ENCODE assay signal across 2 cellular contexts in genomic region chr6:51077967-51078518, GRCh38.
TF ChIP-seq lines count a peak whose summit lies in the region.

No MANE protein-coding gene starts in this region.

TF ChIP-seq in GM23338, 12 proteins besides CTCF, POLR2A, EP300 and RAD21:
- TF ChIP-seq NANOG (IDR thresholded peaks at IDR 0.05; ENCODE audit: borderline replicate concordance), result no peak
- TF ChIP-seq EZH2phosphoT487 (IDR thresholded peaks at IDR 0.05; ENCODE audit: unreplicated experiment), result no peak
- TF ChIP-seq CREB1 (CRISPR knock-in tag; IDR thresholded peaks at IDR 0.05; ENCODE audit: low read depth), result no peak
- no peak for TF ChIP-seq ZNF114 (CRISPR knock-in tag; IDR thresholded peaks at IDR 0.05)
- no peak for TF ChIP-seq EZH2 (IDR thresholded peaks at IDR 0.05; ENCODE audit: low read depth, unreplicated experiment)
- no peak for TF ChIP-seq STAT1 (IDR thresholded peaks at IDR 0.05; ENCODE audit: unreplicated experiment)
- no peak for TF ChIP-seq POLR2AphosphoS5 (IDR thresholded peaks at IDR 0.05; ENCODE audit: low read depth)
- TF ChIP-seq ETS1 (IDR thresholded peaks at IDR 0.05), result no peak
- TF ChIP-seq ZNF331 (CRISPR knock-in tag; IDR thresholded peaks at IDR 0.05; ENCODE audit: low read depth), result no peak
- TF ChIP-seq, protein P1, sequence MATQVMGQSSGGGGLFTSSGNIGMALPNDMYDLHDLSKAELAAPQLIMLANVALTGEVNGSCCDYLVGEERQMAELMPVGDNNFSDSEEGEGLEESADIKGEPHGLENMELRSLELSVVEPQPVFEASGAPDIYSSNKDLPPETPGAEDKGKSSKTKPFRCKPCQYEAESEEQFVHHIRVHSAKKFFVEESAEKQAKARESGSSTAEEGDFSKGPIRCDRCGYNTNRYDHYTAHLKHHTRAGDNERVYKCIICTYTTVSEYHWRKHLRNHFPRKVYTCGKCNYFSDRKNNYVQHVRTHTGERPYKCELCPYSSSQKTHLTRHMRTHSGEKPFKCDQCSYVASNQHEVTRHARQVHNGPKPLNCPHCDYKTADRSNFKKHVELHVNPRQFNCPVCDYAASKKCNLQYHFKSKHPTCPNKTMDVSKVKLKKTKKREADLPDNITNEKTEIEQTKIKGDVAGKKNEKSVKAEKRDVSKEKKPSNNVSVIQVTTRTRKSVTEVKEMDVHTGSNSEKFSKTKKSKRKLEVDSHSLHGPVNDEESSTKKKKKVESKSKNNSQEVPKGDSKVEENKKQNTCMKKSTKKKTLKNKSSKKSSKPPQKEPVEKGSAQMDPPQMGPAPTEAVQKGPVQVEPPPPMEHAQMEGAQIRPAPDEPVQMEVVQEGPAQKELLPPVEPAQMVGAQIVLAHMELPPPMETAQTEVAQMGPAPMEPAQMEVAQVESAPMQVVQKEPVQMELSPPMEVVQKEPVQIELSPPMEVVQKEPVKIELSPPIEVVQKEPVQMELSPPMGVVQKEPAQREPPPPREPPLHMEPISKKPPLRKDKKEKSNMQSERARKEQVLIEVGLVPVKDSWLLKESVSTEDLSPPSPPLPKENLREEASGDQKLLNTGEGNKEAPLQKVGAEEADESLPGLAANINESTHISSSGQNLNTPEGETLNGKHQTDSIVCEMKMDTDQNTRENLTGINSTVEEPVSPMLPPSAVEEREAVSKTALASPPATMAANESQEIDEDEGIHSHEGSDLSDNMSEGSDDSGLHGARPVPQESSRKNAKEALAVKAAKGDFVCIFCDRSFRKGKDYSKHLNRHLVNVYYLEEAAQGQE (IDR thresholded peaks at IDR 0.05; ENCODE audit: unreplicated experiment), result no peak
- no peak for TF ChIP-seq JUNB (IDR thresholded peaks at IDR 0.05; ENCODE audit: unreplicated experiment)
- TF ChIP-seq, protein P2, sequence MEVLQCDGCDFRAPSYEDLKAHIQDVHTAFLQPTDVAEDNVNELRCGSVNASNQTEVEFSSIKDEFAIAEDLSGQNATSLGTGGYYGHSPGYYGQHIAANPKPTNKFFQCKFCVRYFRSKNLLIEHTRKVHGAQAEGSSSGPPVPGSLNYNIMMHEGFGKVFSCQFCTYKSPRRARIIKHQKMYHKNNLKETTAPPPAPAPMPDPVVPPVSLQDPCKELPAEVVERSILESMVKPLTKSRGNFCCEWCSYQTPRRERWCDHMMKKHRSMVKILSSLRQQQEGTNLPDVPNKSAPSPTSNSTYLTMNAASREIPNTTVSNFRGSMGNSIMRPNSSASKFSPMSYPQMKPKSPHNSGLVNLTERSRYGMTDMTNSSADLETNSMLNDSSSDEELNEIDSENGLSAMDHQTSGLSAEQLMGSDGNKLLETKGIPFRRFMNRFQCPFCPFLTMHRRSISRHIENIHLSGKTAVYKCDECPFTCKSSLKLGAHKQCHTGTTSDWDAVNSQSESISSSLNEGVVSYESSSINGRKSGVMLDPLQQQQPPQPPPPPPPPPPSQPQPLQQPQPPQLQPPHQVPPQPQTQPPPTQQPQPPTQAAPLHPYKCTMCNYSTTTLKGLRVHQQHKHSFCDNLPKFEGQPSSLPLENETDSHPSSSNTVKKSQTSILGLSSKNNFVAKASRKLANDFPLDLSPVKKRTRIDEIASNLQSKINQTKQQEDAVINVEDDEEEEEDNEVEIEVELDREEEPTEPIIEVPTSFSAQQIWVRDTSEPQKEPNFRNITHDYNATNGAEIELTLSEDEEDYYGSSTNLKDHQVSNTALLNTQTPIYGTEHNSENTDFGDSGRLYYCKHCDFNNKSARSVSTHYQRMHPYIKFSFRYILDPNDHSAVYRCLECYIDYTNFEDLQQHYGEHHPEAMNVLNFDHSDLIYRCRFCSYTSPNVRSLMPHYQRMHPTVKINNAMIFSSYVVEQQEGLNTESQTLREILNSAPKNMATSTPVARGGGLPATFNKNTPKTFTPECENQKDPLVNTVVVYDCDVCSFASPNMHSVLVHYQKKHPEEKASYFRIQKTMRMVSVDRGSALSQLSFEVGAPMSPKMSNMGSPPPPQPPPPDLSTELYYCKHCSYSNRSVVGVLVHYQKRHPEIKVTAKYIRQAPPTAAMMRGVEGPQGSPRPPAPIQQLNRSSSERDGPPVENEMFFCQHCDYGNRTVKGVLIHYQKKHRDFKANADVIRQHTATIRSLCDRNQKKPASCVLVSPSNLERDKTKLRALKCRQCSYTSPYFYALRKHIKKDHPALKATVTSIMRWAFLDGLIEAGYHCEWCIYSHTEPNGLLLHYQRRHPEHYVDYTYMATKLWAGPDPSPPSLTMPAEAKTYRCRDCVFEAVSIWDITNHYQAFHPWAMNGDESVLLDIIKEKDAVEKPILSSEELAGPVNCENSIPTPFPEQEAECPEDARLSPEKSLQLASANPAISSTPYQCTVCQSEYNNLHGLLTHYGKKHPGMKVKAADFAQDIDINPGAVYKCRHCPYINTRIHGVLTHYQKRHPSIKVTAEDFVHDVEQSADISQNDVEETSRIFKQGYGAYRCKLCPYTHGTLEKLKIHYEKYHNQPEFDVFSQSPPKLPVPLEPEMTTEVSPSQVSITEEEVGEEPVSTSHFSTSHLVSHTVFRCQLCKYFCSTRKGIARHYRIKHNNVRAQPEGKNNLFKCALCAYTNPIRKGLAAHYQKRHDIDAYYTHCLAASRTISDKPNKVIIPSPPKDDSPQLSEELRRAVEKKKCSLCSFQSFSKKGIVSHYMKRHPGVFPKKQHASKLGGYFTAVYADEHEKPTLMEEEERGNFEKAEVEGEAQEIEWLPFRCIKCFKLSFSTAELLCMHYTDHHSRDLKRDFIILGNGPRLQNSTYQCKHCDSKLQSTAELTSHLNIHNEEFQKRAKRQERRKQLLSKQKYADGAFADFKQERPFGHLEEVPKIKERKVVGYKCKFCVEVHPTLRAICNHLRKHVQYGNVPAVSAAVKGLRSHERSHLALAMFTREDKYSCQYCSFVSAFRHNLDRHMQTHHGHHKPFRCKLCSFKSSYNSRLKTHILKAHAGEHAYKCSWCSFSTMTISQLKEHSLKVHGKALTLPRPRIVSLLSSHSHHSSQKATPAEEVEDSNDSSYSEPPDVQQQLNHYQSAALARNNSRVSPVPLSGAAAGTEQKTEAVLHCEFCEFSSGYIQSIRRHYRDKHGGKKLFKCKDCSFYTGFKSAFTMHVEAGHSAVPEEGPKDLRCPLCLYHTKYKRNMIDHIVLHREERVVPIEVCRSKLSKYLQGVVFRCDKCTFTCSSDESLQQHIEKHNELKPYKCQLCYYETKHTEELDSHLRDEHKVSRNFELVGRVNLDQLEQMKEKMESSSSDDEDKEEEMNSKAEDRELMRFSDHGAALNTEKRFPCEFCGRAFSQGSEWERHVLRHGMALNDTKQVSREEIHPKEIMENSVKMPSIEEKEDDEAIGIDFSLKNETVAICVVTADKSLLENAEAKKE (CRISPR knock-in tag; IDR thresholded peaks at IDR 0.05), result no peak

TF ChIP-seq in K562, 482 proteins besides CTCF, POLR2A, EP300 and RAD21:
- no peak for TF ChIP-seq HNRNPH1 (optimal IDR thresholded peaks at IDR 0.05; ENCODE audit: low read depth, low read length)
- no peak for TF ChIP-seq ILK (tag; IDR thresholded peaks at IDR 0.05; ENCODE audit: borderline replicate concordance, low read depth)
- no peak for TF ChIP-seq POLR2AphosphoS5 (IDR thresholded peaks at IDR 0.05; ENCODE audit: control insufficient read depth, insufficient read depth, low read depth, low read length)
- TF ChIP-seq SMC3 (conservative IDR thresholded peaks at IDR 0.05; ENCODE audit: insufficient read depth, low read depth, low read length), result no peak
- TF ChIP-seq E2F3 (CRISPR knock-in tag; IDR thresholded peaks at IDR 0.05), result no peak
- no peak for TF ChIP-seq ELF4 (CRISPR knock-in tag; IDR thresholded peaks at IDR 0.05)
- TF ChIP-seq SMARCE1 (IDR thresholded peaks at IDR 0.05), result no peak
- TF ChIP-seq, protein P3, sequence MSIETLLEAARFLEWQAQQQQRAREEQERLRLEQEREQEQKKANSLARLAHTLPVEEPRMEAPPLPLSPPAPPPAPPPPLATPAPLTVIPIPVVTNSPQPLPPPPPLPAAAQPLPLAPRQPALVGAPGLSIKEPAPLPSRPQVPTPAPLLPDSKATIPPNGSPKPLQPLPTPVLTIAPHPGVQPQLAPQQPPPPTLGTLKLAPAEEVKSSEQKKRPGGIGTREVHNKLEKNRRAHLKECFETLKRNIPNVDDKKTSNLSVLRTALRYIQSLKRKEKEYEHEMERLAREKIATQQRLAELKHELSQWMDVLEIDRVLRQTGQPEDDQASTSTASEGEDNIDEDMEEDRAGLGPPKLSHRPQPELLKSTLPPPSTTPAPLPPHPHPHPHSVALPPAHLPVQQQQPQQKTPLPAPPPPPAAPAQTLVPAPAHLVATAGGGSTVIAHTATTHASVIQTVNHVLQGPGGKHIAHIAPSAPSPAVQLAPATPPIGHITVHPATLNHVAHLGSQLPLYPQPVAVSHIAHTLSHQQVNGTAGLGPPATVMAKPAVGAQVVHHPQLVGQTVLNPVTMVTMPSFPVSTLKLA (conservative IDR thresholded peaks at IDR 0.05), result no peak
